In genomic region chr7:44634839-44635591, GRCh38 we compare ENCODE assay signal across 1 cellular context.
TF ChIP-seq lines count a peak whose summit lies in the region.

No MANE protein-coding gene starts in this region.

TF ChIP-seq in HepG2, 621 proteins besides CTCF, POLR2A, EP300 and RAD21 (continued from another document):
- TF ChIP-seq ZNF564 (CRISPR knock-in tag; IDR thresholded peaks at IDR 0.05), result no peak
- no peak for TF ChIP-seq ZNF275 (CRISPR knock-in tag; IDR thresholded peaks at IDR 0.05; ENCODE audit: borderline replicate concordance)
- TF ChIP-seq ZFY (CRISPR knock-in tag; IDR thresholded peaks at IDR 0.05), result no peak
- TF ChIP-seq KMT2A (CRISPR knock-in tag; IDR thresholded peaks at IDR 0.05), result no peak
- TF ChIP-seq ZBTB21 (CRISPR knock-in tag; IDR thresholded peaks at IDR 0.05), result no peak
- TF ChIP-seq SOX5 (CRISPR knock-in tag; IDR thresholded peaks at IDR 0.05; ENCODE audit: borderline replicate concordance), result no peak
